24 cellular contexts compared by ENCODE assay signal in the genomic region with DNA sequence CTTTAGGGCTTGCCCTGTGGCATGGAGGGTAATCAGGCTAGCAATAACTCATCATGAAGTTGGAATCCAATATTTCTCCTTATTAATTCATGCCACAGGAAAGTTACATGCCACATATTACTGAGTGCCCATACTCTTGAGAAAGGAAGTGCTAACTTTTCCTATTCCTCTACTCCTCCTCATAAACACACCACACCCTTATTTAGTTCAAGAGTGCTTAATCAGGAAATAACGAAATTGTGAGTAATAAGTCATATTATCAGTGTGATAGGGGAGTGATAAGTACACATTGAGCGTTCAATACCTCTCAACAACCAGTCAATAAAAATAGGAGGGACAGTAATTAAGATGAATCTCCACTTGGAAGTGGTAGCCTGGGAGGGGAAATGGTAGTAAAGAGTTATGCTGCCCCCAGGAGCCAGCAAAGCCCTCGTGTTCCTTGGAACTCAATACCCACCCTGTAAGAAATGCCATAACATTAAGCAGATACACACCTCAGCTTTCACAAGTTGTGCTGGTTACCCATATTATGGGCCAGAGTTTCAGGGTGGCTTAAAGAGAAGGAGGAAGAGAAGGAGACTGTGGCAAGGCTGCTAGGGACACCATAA.
DNase-seq lines count a peak whose midpoint lies in the region; ATAC-seq and TF ChIP-seq lines count a peak whose summit lies in the region.
"Had no signal": no experiment of that assay in that cellular context is flagged by ENCODE, and none has a peak within 500 bp of the region (broad histone marks: within the 10 kb centered on the region; RNA-seq: fewer than 3 reads in every experiment).

No MANE protein-coding gene starts in this region.

- peak overlapping the region; percentile 82 for H3K27ac ChIP-seq in colonic mucosa
- no peak overlapping the region for H3K27ac ChIP-seq in mesendoderm (ENCODE audit: low read depth, low read length)
- H3K27ac ChIP-seq: esophagus muscularis mucosa, PC-9, SJCRH30, suprapubic skin, uterus had no signal

- no peaks in the 10 kb centered on the region for H3K79me2 ChIP-seq in mesendoderm (ENCODE audit: control insufficient read depth, insufficient read depth, low read length)

- peak; percentile 38 for TF ChIP-seq RAD21 in Ishikawa (IDR thresholded peaks at IDR 0.05; ENCODE audit: low read depth)

- H2BK120ac ChIP-seq in mesendoderm (ENCODE audit: low read depth, low read length), result no peak overlapping the region

- H3K4me3 ChIP-seq in BE2C (ENCODE audit: low read depth, low read length), result no peak overlapping the region
- H3K4me3 ChIP-seq in colonic mucosa, result no peak overlapping the region
- no peak overlapping the region for H3K4me3 ChIP-seq in mesendoderm (ENCODE audit: low read length)
- H3K4me3 ChIP-seq in mucosa of descending colon, result no peak overlapping the region
- H3K4me3 ChIP-seq: esophagus muscularis mucosa, pancreas, PC-9, SJCRH30, suprapubic skin, uterus had no signal

- H3K4ac ChIP-seq in mesendoderm (ENCODE audit: low read depth, low read length), result no peak overlapping the region

- no peaks in the 10 kb centered on the region for H3K36me3 ChIP-seq in BE2C
- H3K36me3 ChIP-seq in colonic mucosa, result no peaks in the 10 kb centered on the region
- H3K36me3 ChIP-seq in mesendoderm (ENCODE audit: control insufficient read depth, insufficient read depth, low read length), result no peaks in the 10 kb centered on the region
- no peaks in the 10 kb centered on the region for H3K36me3 ChIP-seq in mucosa of descending colon (ENCODE audit: low read depth)
- H3K36me3 ChIP-seq: esophagus muscularis mucosa, pancreas, SJCRH30, suprapubic skin, uterus had no signal

- H3K4me1 ChIP-seq in BE2C (no peaks in the 10 kb centered on the region), colonic mucosa (peaks cover 6% of the 10 kb centered on the region), mesendoderm (ENCODE audit: control insufficient read depth, low read depth, low read length) (no peaks in the 10 kb centered on the region), mucosa of descending colon (ENCODE audit: low read depth) (peaks cover 20% of the 10 kb centered on the region)
- H3K4me1 ChIP-seq: SJCRH30, suprapubic skin, uterus had no signal

- H3K9me3 ChIP-seq in BE2C (no peaks in the 10 kb centered on the region), colonic mucosa (no peaks in the 10 kb centered on the region), mucosa of descending colon (no peaks in the 10 kb centered on the region)
- H3K9me3 ChIP-seq: pancreas, SJCRH30, uterus had no signal

- no peaks in the 10 kb centered on the region for H3K79me1 ChIP-seq in mesendoderm (ENCODE audit: low read length)

- TF ChIP-seq EP300 in Ishikawa (IDR thresholded peaks at IDR 0.05; ENCODE audit: borderline replicate concordance), result no peak

- H3K27me3 ChIP-seq in BE2C, result peaks cover 5% of the 10 kb centered on the region; the same call in 1 of the 2 replicates
- no peaks in the 10 kb centered on the region for H3K27me3 ChIP-seq in colonic mucosa
- H3K27me3 ChIP-seq in mesendoderm (ENCODE audit: insufficient read depth, low read length, poor library complexity), result no peaks in the 10 kb centered on the region
- H3K27me3 ChIP-seq: esophagus muscularis mucosa, pancreas, SJCRH30, suprapubic skin, uterus had no signal

- TF ChIP-seq CTCF in BE2C (IDR thresholded peaks at IDR 0.05; ENCODE audit: low read depth, low read length) (0 out of 2 replicates have a peak, but pooled peaks have one; percentile 15), colonic mucosa (IDR thresholded peaks at IDR 0.05) (no peak), mucosa of descending colon (IDR thresholded peaks at IDR 0.05) (no peak)

- no peak overlapping the region for H2BK5ac ChIP-seq in mesendoderm (ENCODE audit: low read length)

- DNase-seq in BE2C (no peak), colonic mucosa (no peak), mesendoderm (peak; percentile 28), mucosa of descending colon (no peak), retina (no peak), ACHN (no peak)
- DNase-seq: activated CD4-positive, alpha-beta T cell treated with anti-CD3 and anti-CD28 coated beads for 36 hours; activated naive CD4-positive, alpha-beta T cell treated with anti-CD3 and anti-CD28 coated beads, Interleukin-2, amount 50 U/mL, for 16 hours; activated T-cell treated with anti-CD3 and anti-CD28 coated beads, Interleukin-2, amount 50 U/mL, for 48 hours; anterior cingulate cortex; effector CD4-positive, alpha-beta T cell; left cardiac atrium; NCI-H187 treated with DMSO at 0.1 percent for 48 hours; NCI-H345; NCI-H774; pancreas; PC-9; SJCRH30; T-helper 1 cell; uterus had no signal

- H3K9ac ChIP-seq in colonic mucosa (ENCODE audit: low read depth in 2 of 2, low read length in 2 of 2), result no peak overlapping the region
- H3K9ac ChIP-seq in mesendoderm (ENCODE audit: low read length), result no peak overlapping the region

- H4K5ac ChIP-seq in mesendoderm (ENCODE audit: low read length), result no peak overlapping the region

- no CpG with 5 or more reads among the region's 3 CpGs for WGBS in mesendoderm (ENCODE audit: extremely low coverage, insufficient coverage, low lambda C conversion rate)

- H4K8ac ChIP-seq in mesendoderm (ENCODE audit: low read depth, low read length), result no peak overlapping the region

- no peak overlapping the region for H3K18ac ChIP-seq in mesendoderm (ENCODE audit: low read length)

- H3K23ac ChIP-seq in mesendoderm (ENCODE audit: low read length), result no peak overlapping the region

- no peak overlapping the region for H3K4me2 ChIP-seq in mesendoderm (ENCODE audit: low read length)
- H3K4me2 ChIP-seq: PC-9 had no signal

- no peak overlapping the region for H2BK15ac ChIP-seq in mesendoderm (replicated peaks; ENCODE audit: low read depth)

- no peak overlapping the region for H2AK5ac ChIP-seq in mesendoderm (ENCODE audit: low read length)

- in situ Hi-C loops in ACHN (cut with HindIII; ENCODE audit: low pct_ligation_motif_present, low pct_unique_long_range_greater_than_20kb, low sequenced_read_pairs), result no loop called here

- intact Hi-C loops in colonic mucosa (cut with DNase I) (no loop called here), mucosa of descending colon (cut with DNase I, micrococcal nuclease) (no loop called here)

- H3K56ac ChIP-seq in mesendoderm (ENCODE audit: low read length), result no peak overlapping the region

- ATAC-seq in mucosa of descending colon, result no peak
- no peak for ATAC-seq in HG03457 (IDR thresholded peaks at IDR 0.05; ENCODE audit: unreplicated experiment)
- ATAC-seq: activated CD4-positive, alpha-beta T cell treated with anti-CD3 and anti-CD28 coated beads for 36 hours had no signal

TF ChIP-seq in Ishikawa, 13 proteins besides CTCF, POLR2A, EP300 and RAD21:
- no peak for TF ChIP-seq REST (IDR thresholded peaks at IDR 0.05; ENCODE audit: low read depth)
